22 cellular contexts compared by ENCODE assay signal in the genomic region with DNA sequence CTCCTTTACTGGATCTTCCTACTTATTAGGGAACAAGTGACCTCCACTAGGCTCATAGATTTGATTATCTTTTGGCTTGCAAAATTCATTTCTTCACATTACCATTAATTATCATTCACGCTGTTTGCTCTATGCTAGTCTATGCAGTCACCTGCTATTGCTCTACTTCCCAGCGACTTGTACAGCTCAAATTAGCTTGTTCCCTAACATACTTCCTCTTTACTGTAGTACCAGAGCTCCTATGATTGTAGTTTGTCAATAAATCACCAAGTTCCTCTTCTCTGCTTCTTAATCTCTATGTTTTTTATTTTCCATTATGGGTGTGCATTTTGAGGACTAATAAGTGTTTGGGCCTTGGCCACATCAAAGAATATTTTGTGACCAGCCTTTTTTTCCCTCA. TPM values are rescaled to one million over a fixed set of nuclear protein-coding genes. Genes with fewer than 3 reads are reported as not detected.
"Had no signal": no experiment of that assay in that cellular context is flagged by ENCODE, and none has a peak within 500 bp of the region (broad histone marks: within the 10 kb centered on the region; RNA-seq: fewer than 3 reads in every experiment).

No MANE protein-coding gene starts in this region.

- H3K9me3 ChIP-seq: ascending aorta, gastrocnemius medialis, heart left ventricle, stomach, testis, upper lobe of left lung had no signal

- H3K27ac ChIP-seq: ascending aorta, epithelial cell of prostate, gastrocnemius medialis, heart left ventricle, parathyroid adenoma, stomach, testis, upper lobe of left lung had no signal

- H3K4me3 ChIP-seq: ascending aorta, gastrocnemius medialis, heart left ventricle, lung, stomach, testis, upper lobe of left lung had no signal

- H3K4me1 ChIP-seq: ascending aorta, gastrocnemius medialis, heart left ventricle, parathyroid adenoma, stomach, testis, upper lobe of left lung had no signal

- DNase-seq: activated CD4-positive, alpha-beta T cell treated with anti-CD3 and anti-CD28 coated beads for 1 hour; activated CD4-positive, alpha-beta T cell treated with anti-CD3 and anti-CD28 coated beads, Interleukin-2, amount 50 U/mL, for 48 hours; activated CD8-positive, alpha-beta memory T cell treated with anti-CD3 and anti-CD28 coated beads, Interleukin-2, amount 10 ng/mL, durations not matched to agents 7 days and 5 days; activated naive CD4-positive, alpha-beta T cell treated with anti-CD3 and anti-CD28 coated beads, Interleukin-2, amount 10 ng/mL, durations not matched to agents 7 days and 5 days; activated T-cell treated with anti-CD3 and anti-CD28 coated beads, Interleukin-2, amount 50 U/mL, for 1 hour; dermis blood vessel endothelial cell; effector memory CD8-positive, alpha-beta T cell; gastrocnemius medialis; heart left ventricle; left cardiac atrium; naive thymus-derived CD4-positive, alpha-beta T cell; stimulated activated CD4-positive, alpha-beta T cell treated with anti-CD3 and anti-CD28 coated beads, Interleukin-1b, Interleukin-23, amount 100 ng/mL, for 48 hours; stomach; testis; upper lobe of left lung had no signal

- ATAC-seq: activated CD8-positive, alpha-beta memory T cell treated with anti-CD3 and anti-CD28 coated beads, Interleukin-2, amount 10 ng/mL, durations not matched to agents 7 days and 5 days; effector memory CD8-positive, alpha-beta T cell; gastrocnemius medialis; heart left ventricle; left cardiac atrium; naive thymus-derived CD4-positive, alpha-beta T cell had no signal

RNA-seq across cellular contexts. Expression of a gene that starts 26.8 kb away (rescaled TPM):
- total RNA-seq: activated CD8-positive, alpha-beta memory T cell treated with anti-CD3 and anti-CD28 coated beads, Interleukin-2, amount 10 ng/mL, durations not matched to agents 7 days and 5 days; activated T-helper 2 cell treated with anti-CD3 and anti-CD28 coated beads, Interferon-gamma antibody, Interleukin-2, Interleukin-4, amounts not matched to agents 10 μg/mL and 5 μg/mL and 100 μg/mL, durations not matched to agents 14 hours and 24 hours and 36 hours; ascending aorta; chondrocyte; dermis blood vessel endothelial cell; gastrocnemius medialis; heart left ventricle; left cardiac atrium; lung; naive thymus-derived CD4-positive, alpha-beta T cell; renal cortical epithelial cell; stomach; upper lobe of left lung had no signal
- polyA plus RNA-seq: heart left ventricle; lung; naive thymus-derived CD4-positive, alpha-beta T cell; stomach had no signal

RNA-seq across cellular contexts. Expression of a gene that starts 54.4 kb away (rescaled TPM):
- total RNA-seq: activated CD8-positive, alpha-beta memory T cell treated with anti-CD3 and anti-CD28 coated beads, Interleukin-2, amount 10 ng/mL, durations not matched to agents 7 days and 5 days; activated T-helper 2 cell treated with anti-CD3 and anti-CD28 coated beads, Interferon-gamma antibody, Interleukin-2, Interleukin-4, amounts not matched to agents 10 μg/mL and 5 μg/mL and 100 μg/mL, durations not matched to agents 14 hours and 24 hours and 36 hours; ascending aorta; chondrocyte; dermis blood vessel endothelial cell; gastrocnemius medialis; heart left ventricle; left cardiac atrium; lung; naive thymus-derived CD4-positive, alpha-beta T cell; renal cortical epithelial cell; stomach; upper lobe of left lung had no signal
- polyA plus RNA-seq: heart left ventricle; lung; naive thymus-derived CD4-positive, alpha-beta T cell; stomach had no signal
